22 cellular contexts compared by ENCODE assay signal in genomic region chr17:18981385-18981641, GRCh38. TPM values are rescaled to one million over a fixed set of nuclear protein-coding genes. Genes with fewer than 3 reads are reported as not detected.
DNase-seq lines count a peak whose midpoint lies in the region; ATAC-seq, FAIRE-seq and TF ChIP-seq lines count a peak whose summit lies in the region.
"Had no signal": no experiment of that assay in that cellular context is flagged by ENCODE, and none has a peak within 500 bp of the region (broad histone marks: within the 10 kb centered on the region; RNA-seq: fewer than 3 reads in every experiment).

No MANE protein-coding gene starts in this region.

- no peak for FAIRE-seq in pancreas (lab: Jason Lieb, UNC)
- FAIRE-seq: GM12892 had no signal

- no peak overlapping the region for H3K4me3 ChIP-seq in AG04450 (ENCODE audit: low read depth, low read length)
- H3K4me3 ChIP-seq in PC-3 (ENCODE audit: low read length): no peak overlapping the region
- no peak overlapping the region for H3K4me3 ChIP-seq in hepatocyte
- H3K4me3 ChIP-seq in pancreas: no peak overlapping the region
- H3K4me3 ChIP-seq in aorta (ENCODE audit: low read length in 2 of 2): no peak overlapping the region
- H3K4me3 ChIP-seq: heart right ventricle, lower lobe of right lung, prostate gland, vagina had no signal

- peak overlapping the region; percentile 85 for H3K27ac ChIP-seq in AG04450 (ENCODE audit: low read depth, low read length)
- peak overlapping the region; percentile 40 for H3K27ac ChIP-seq in PC-3 (ENCODE audit: low read length)
- H3K27ac ChIP-seq in hepatocyte: peak overlapping the region; percentile 90
- H3K27ac ChIP-seq in pancreas: peak overlapping the region; percentile 52 to 78 (median 68)
- no peak overlapping the region for H3K27ac ChIP-seq in aorta (ENCODE audit: low read depth in 1 of 2, low read length in 2 of 2)
- H3K27ac ChIP-seq: heart right ventricle, lower lobe of right lung, prostate gland had no signal

- intact Hi-C loops in PC-3 (cut with micrococcal nuclease) (no loop called here), pancreas (cut with DNase I) (no loop called here), head of caudate nucleus (cut with DNase I) (no loop called here), aorta (cut with DNase I) (no loop called here)

- no peak overlapping the region for H3K4me2 ChIP-seq in PC-3 (ENCODE audit: low read length)
- H3K4me2 ChIP-seq in hepatocyte: no peak overlapping the region

- no peaks in the 10 kb centered on the region; the same call in 1 of the 2 replicates for H3K9me3 ChIP-seq in AG04450 (ENCODE audit: control insufficient read depth, insufficient read depth, low read length)
- H3K9me3 ChIP-seq in PC-3 (ENCODE audit: low read length): no peaks in the 10 kb centered on the region
- H3K9me3 ChIP-seq in hepatocyte (ENCODE audit: low read depth): no peaks in the 10 kb centered on the region
- no peaks in the 10 kb centered on the region for H3K9me3 ChIP-seq in pancreas
- H3K9me3 ChIP-seq in aorta (ENCODE audit: control insufficient read depth, low read length): no peaks in the 10 kb centered on the region
- H3K9me3 ChIP-seq: heart right ventricle, lower lobe of right lung, prostate gland, vagina had no signal

- ATAC-seq in PC-3: peak; percentile 21
- no peak for ATAC-seq in pancreas
- ATAC-seq in aorta (ENCODE audit: low FRiP score): no peak
- ATAC-seq: heart right ventricle; lower lobe of right lung; naive thymus-derived CD8-positive, alpha-beta T cell had no signal

- no peaks in the 10 kb centered on the region for H3K27me3 ChIP-seq in AG04450 (ENCODE audit: control insufficient read depth, insufficient read depth, low read length)
- no peaks in the 10 kb centered on the region for H3K27me3 ChIP-seq in PC-3 (ENCODE audit: low read length)
- no peaks in the 10 kb centered on the region for H3K27me3 ChIP-seq in hepatocyte
- H3K27me3 ChIP-seq in pancreas: no peaks in the 10 kb centered on the region
- no peaks in the 10 kb centered on the region for H3K27me3 ChIP-seq in aorta (ENCODE audit: control insufficient read depth in 1 of 2, insufficient read depth in 2 of 2, low read length in 1 of 2)
- H3K27me3 ChIP-seq: heart right ventricle, vagina had no signal

- CTCF ChIA-PET in AG04450 (lab: Charles Lee): interaction anchor here (0.9 kb wide), 1 partner anchor 20 kb away, joined by 3 read pairs; no protein-coding TSS in a partner anchor
- CTCF ChIA-PET in PC-3 (lab: Charles Lee): no interaction called here

- peaks cover 17% of the 10 kb centered on the region for H3K4me1 ChIP-seq in PC-3 (ENCODE audit: insufficient read depth, low read length)
- H3K4me1 ChIP-seq in hepatocyte (ENCODE audit: insufficient read depth): peaks cover 12% of the 10 kb centered on the region
- H3K4me1 ChIP-seq in pancreas: no peaks in the 10 kb centered on the region
- no peaks in the 10 kb centered on the region for H3K4me1 ChIP-seq in aorta (ENCODE audit: control insufficient read depth in 1 of 2, insufficient read depth in 2 of 2, low read length in 2 of 2)
- H3K4me1 ChIP-seq: heart right ventricle, lower lobe of right lung, prostate gland had no signal

- H3K9me2 ChIP-seq in PC-3 (replicated peaks; ENCODE audit: low read length) (no peaks in the 10 kb centered on the region), hepatocyte (replicated peaks; ENCODE audit: insufficient read depth) (no peaks in the 10 kb centered on the region)

- DNase-seq in AG04450 (ENCODE audit: low read depth, low spot score) (no peak), PC-3 (no peak), hepatocyte (ENCODE audit: low spot score) (no peak), pancreas (no peak), NCI-H1694 treated with DMSO at 0.1 percent for 48 hours (lab: John Stamatoyannopoulos, UW) (no peak), head of caudate nucleus (no peak), foreskin melanocyte (no peak), aorta (no peak)
- DNase-seq: activated CD4-positive, alpha-beta T cell treated with anti-CD3 and anti-CD28 coated beads, Interleukin-2, amount 50 U/mL, for 4 hours; activated naive CD4-positive, alpha-beta T cell; cerebellar nuclear complex; heart right ventricle; lower lobe of right lung; naive thymus-derived CD8-positive, alpha-beta T cell; NCI-H1048; NCI-H2107; NCI-H526; SIG-M5; stimulated activated CD4-positive, alpha-beta T cell treated with anti-CD3 and anti-CD28 coated beads, Interleukin-4, amount 100 ng/mL, for 24 hours had no signal

- no peaks in the 10 kb centered on the region for H3K79me2 ChIP-seq in PC-3 (ENCODE audit: low read length)
- no peaks in the 10 kb centered on the region for H3K79me2 ChIP-seq in hepatocyte

- H3K36me3 ChIP-seq in PC-3 (ENCODE audit: low read depth, low read length) (no peaks in the 10 kb centered on the region), hepatocyte (replicated peaks; ENCODE audit: insufficient read depth, low read depth) (no peaks in the 10 kb centered on the region), pancreas (peaks cover 0 to 15% (median 0%) of the 10 kb centered on the region in 3 donors), aorta (ENCODE audit: control insufficient read depth in 1 of 2, insufficient read depth in 2 of 2, low read length in 1 of 2) (peaks cover 0 to 14% of the 10 kb centered on the region in 2 donors)

- 0 out of 2 replicates have a peak overlapping the region, but pooled peaks have one; percentile 54 for H3K9ac ChIP-seq in PC-3 (ENCODE audit: low read length)

- H3F3A ChIP-seq in PC-3 (ENCODE audit: low read length, unreplicated experiment): no peaks in the 10 kb centered on the region

- BruUV-seq in PC-3 (replicated peaks; lab: Mats Ljungman, UMichigan): no TSS peak

- H4K20me1 ChIP-seq in PC-3 (ENCODE audit: low read length) (no peaks in the 10 kb centered on the region), hepatocyte (ENCODE audit: insufficient read depth, poor library complexity, severe bottlenecking) (no peaks in the 10 kb centered on the region)

- 88% methylated on average over 4 of the region's 4 CpGs for WGBS in hepatocyte (ENCODE audit: low lambda C conversion rate, missing lambda C conversion rate)
- WGBS in pancreas, 2 donors: 71 to 94% methylated on average over 3 to 4 of the region's 4 CpGs
- WGBS in aorta, 2 donors: 88 to 94% methylated on average over 4 of the region's 4 CpGs

- TF ChIP-seq CTCF in AG04450 (IDR thresholded peaks at IDR 0.05; ENCODE audit: low read depth, low read length) (no peak), PC-3 (conservative IDR thresholded peaks at IDR 0.05; ENCODE audit: low read depth, low read length) (no peak), hepatocyte (IDR thresholded peaks at IDR 0.05; ENCODE audit: poor library complexity) (no peak), pancreas (IDR thresholded peaks at IDR 0.05) (no peak)

- H2AFZ ChIP-seq in PC-3 (ENCODE audit: low read length) (peak overlapping the region; percentile 68), hepatocyte (no peak overlapping the region)

- POLR2A ChIA-PET in AG04450 (lab: Yijun Ruan, JAX): no interaction called here
- POLR2A ChIA-PET in PC-3 (lab: Charles Lee; ENCODE audit: unreplicated experiment): no interaction called here

RNA-seq across cellular contexts. Expression of gene FAM83G, which starts 23.3 kb away (rescaled TPM):
- polyA plus RNA-seq in AG04450 (2011; rRNA removed) (4.8 and 6.1 TPM in 2 replicates), hepatocyte (13.9 and 14.7 TPM in 2 replicates), pancreas (10 to 100 TPM; 10.4 to 12.9 TPM), aorta (1 to 10 TPM; 2.5 to 3.4 TPM)
- 8.1 and 9.0 TPM in 2 replicates for polyA minus RNA-seq in AG04450 (2011; rRNA and poly(A)+ RNA removed)
- total RNA-seq in PC-3 (2014; rRNA removed) (0.26 and 4.7 TPM in 2 replicates), hepatocyte (19.3 and 25.4 TPM in 2 replicates), pancreas (10 to 100 TPM in 2 of 6 donors, 1 to 10 TPM in 4; 5.6 to 10.8 (median 7.5) TPM), aorta (10 to 100 TPM in 1 of 2 donors, 1 to 10 TPM in 1; 7.1 to 12.9 TPM)

RNA-seq across cellular contexts. Expression of gene SLC5A10, which starts 29.3 kb away (rescaled TPM):
- polyA plus RNA-seq in AG04450 (2011; rRNA removed): not detected in 2 replicates
- 0.05 TPM in 1 of 2 replicates, not detected in the other for polyA minus RNA-seq in AG04450 (2011; rRNA and poly(A)+ RNA removed)
- not detected in 2 replicates for total RNA-seq in PC-3 (2014; rRNA removed)
- not detected in 2 replicates for total RNA-seq in hepatocyte
- polyA plus RNA-seq in hepatocyte: 0.22 TPM in 1 of 2 replicates, not detected in the other
- not detected for total RNA-seq in pancreas
- polyA plus RNA-seq in pancreas: under 1 TPM in 1 of 2 donors, not detected in 1; 0.02 TPM
- not detected for total RNA-seq in aorta
- under 1 TPM in 1 of 2 donors, not detected in 1; 0.23 TPM for polyA plus RNA-seq in aorta
- total RNA-seq: lower lobe of right lung; naive thymus-derived CD8-positive, alpha-beta T cell; prostate gland; vagina had no signal

Comparison
In these comparisons a context has a peak if more than half of its experiments do, and no peak if none do; other contexts are left out.
1. H3K27ac ChIP-seq: peak in AG04450 (single experiment), PC-3 (single experiment), hepatocyte (single experiment) and pancreas (4 of 4); none in aorta (0 of 2).